Comparison of ENCODE assay signal across 8 cellular contexts in genomic region chr19:41958367-41959055, GRCh38. TPM values are rescaled to one million over a fixed set of nuclear protein-coding genes. Genes with fewer than 3 reads are reported as not detected.
DNase-seq lines count a peak whose midpoint lies in the region; ATAC-seq, FAIRE-seq and TF ChIP-seq lines count a peak whose summit lies in the region.

No MANE protein-coding gene starts in this region.

- H3K4me1 Mint-ChIP-seq in activated T-cell treated with anti-CD3 and anti-CD28 coated beads, Interleukin-2, amount 50 U/mL, for 4 hours (ENCODE audit: low read depth) = peaks cover 14% of the 10 kb centered on the region

- H3K36me3 Mint-ChIP-seq in activated T-cell treated with anti-CD3 and anti-CD28 coated beads, Interleukin-2, amount 50 U/mL, for 4 hours (ENCODE audit: insufficient read depth) = peaks cover 3% of the 10 kb centered on the region

- H3K27me3 ChIP-seq in OCI-LY3 (ENCODE audit: low read depth, low read length) = no peaks in the 10 kb centered on the region
- H3K27me3 ChIP-seq in esophagus (ENCODE audit: control insufficient read depth in 1 of 2, insufficient read depth in 2 of 2, low read length in 2 of 2) = no peaks in the 10 kb centered on the region

- DNase-seq in A549 (ENCODE audit: low read depth in 1 of 2, low spot score in 1 of 2) = peak; percentile 87 to 97
- peak; percentile 88 for DNase-seq in HT-29 (ENCODE audit: low spot score)
- DNase-seq in activated T-cell treated with anti-CD3 and anti-CD28 coated beads, Interleukin-2, amount 50 U/mL, for 4 hours = peak; percentile 78
- peak; percentile 63 for DNase-seq in myocyte (ENCODE audit: low read depth)
- peak; percentile 65 to 74 for DNase-seq in stimulated activated CD8-positive, alpha-beta memory T cell treated with anti-CD3 and anti-CD28 coated beads, Interleukin-7, amount 100 ng/mL, for 4 hours (ENCODE audit: low read depth in 2 of 2)

- no peaks in the 10 kb centered on the region for H3K9me3 ChIP-seq in A549
- H3K9me3 ChIP-seq in OCI-LY3 (ENCODE audit: insufficient read depth, low read length) = no peaks in the 10 kb centered on the region
- no peaks in the 10 kb centered on the region for H3K9me3 ChIP-seq in esophagus (ENCODE audit: control insufficient read depth in 2 of 2, insufficient read depth in 1 of 2, low read depth in 1 of 2, low read length in 1 of 2)

- H3K4me2 ChIP-seq in A549 (peak overlapping the region; percentile 82), OCI-LY3 (ENCODE audit: low read length) (peak overlapping the region; percentile 94)

- TF ChIP-seq EP300 in A549 (IDR thresholded peaks at IDR 0.05) = no peak

- POLR2A ChIA-PET in A549 (lab: Yijun Ruan, JAX) = interaction anchor here (1.0 to 4.0 kb wide), 6 partner anchors 43 to 118 kb away, joined by 3 to 34 read pairs (median 4); partner anchors contain the start of genes RPS19 and ZNF574

- H3K9ac ChIP-seq in OCI-LY3 (ENCODE audit: low read length) = peak overlapping the region; percentile 89

- no peak for TF ChIP-seq RAD21 in A549 (conservative IDR thresholded peaks at IDR 0.05 in 1 of 2, IDR thresholded peaks at IDR 0.05 in 1 of 2)

- peak overlapping the region; percentile 80 to 87 for H3K27ac ChIP-seq in A549
- peak overlapping the region; percentile 55 for H3K27ac ChIP-seq in OCI-LY3 (ENCODE audit: low read length)
- peak overlapping the region; percentile 84 to 91 for H3K27ac ChIP-seq in esophagus (ENCODE audit: low read depth in 2 of 2, low read length in 1 of 2)

- H3K27me3 Mint-ChIP-seq in activated T-cell treated with anti-CD3 and anti-CD28 coated beads, Interleukin-2, amount 50 U/mL, for 4 hours (ENCODE audit: low read depth) = no peaks in the 10 kb centered on the region

- no peaks in the 10 kb centered on the region for H3K9me3 Mint-ChIP-seq in activated T-cell treated with anti-CD3 and anti-CD28 coated beads, Interleukin-2, amount 50 U/mL, for 4 hours

- peak overlapping the region; percentile 92 for H3K4me3 Mint-ChIP-seq in activated T-cell treated with anti-CD3 and anti-CD28 coated beads, Interleukin-2, amount 50 U/mL, for 4 hours

- FAIRE-seq in A549 (lab: Jason Lieb, UNC) = peak; percentile 32

- WGBS in A549 (ENCODE audit: missing lambda C conversion rate) = 2% methylated on average over 39 of the region's 43 CpGs
- 1% methylated on average over 39 to 43 of the region's 43 CpGs for WGBS in esophagus, 2 donors

- ATAC-seq in A549 = peak; percentile 79 to 88
- peak; percentile 28 for ATAC-seq in GM18520 (IDR thresholded peaks at IDR 0.05; ENCODE audit: unreplicated experiment)
- ATAC-seq in activated T-cell treated with anti-CD3 and anti-CD28 coated beads, Interleukin-2, amount 50 U/mL, for 4 hours = peak; percentile 72 to 74

- 0 out of 2 replicates have a peak overlapping the region, but pooled peaks have one; percentile 70 for H2AFZ ChIP-seq in OCI-LY3 (ENCODE audit: low read depth, low read length)

- peaks cover 13% of the 10 kb centered on the region for H3K4me1 ChIP-seq in A549
- peaks cover 12% of the 10 kb centered on the region for H3K4me1 ChIP-seq in OCI-LY3 (ENCODE audit: low read length)
- peaks cover 0 to 6% of the 10 kb centered on the region in 2 donors for H3K4me1 ChIP-seq in esophagus (ENCODE audit: control insufficient read depth in 2 of 2, insufficient read depth in 2 of 2, low read length in 1 of 2)

- no peaks in the 10 kb centered on the region for H3K79me2 ChIP-seq in OCI-LY3 (ENCODE audit: low read length)

- peak; percentile 95 for TF ChIP-seq POLR2A in A549 (IDR thresholded peaks at IDR 0.05; ENCODE audit: low read length)

- TF ChIP-seq CTCF in A549 (IDR thresholded peaks at IDR 0.05) (no peak), OCI-LY3 (IDR thresholded peaks at IDR 0.05; ENCODE audit: low read depth, low read length) (no peak)

- CTCF ChIA-PET in A549 (lab: Yijun Ruan, JAX) = interaction anchor here (0.6 to 4.3 kb wide), 39 partner anchors 8 to 317 kb away, joined by 3 to 97 read pairs (median 7); partner anchors contain the start of genes CD79A, ERFL and RPS19

- H3K36me3 ChIP-seq in OCI-LY3 (replicated peaks; ENCODE audit: low read depth, low read length) = peaks cover 3% of the 10 kb centered on the region
- peaks cover 0 to 11% of the 10 kb centered on the region in 2 donors for H3K36me3 ChIP-seq in esophagus (ENCODE audit: control insufficient read depth in 2 of 2, insufficient read depth in 2 of 2, low read length in 1 of 2)

- H4K20me1 ChIP-seq in OCI-LY3 (ENCODE audit: insufficient read depth, low read length) = no peaks in the 10 kb centered on the region

- peak overlapping the region; percentile 76 for H3K4me3 ChIP-seq in A549
- H3K4me3 ChIP-seq in OCI-LY3 (ENCODE audit: low read length) = peak overlapping the region; percentile 91
- H3K4me3 ChIP-seq in esophagus (ENCODE audit: low read depth in 1 of 2, low read length in 2 of 2) = peak overlapping the region; percentile 74 to 79

TF ChIP-seq in A549, 52 proteins besides CTCF, POLR2A, EP300 and RAD21:
- TF ChIP-seq RNF2 (IDR thresholded peaks at IDR 0.05; ENCODE audit: borderline replicate concordance, low read depth) = 0 out of 2 replicates have a peak, but pooled peaks have one; percentile 56
- TF ChIP-seq NPAS2 (CRISPR knock-in tag; IDR thresholded peaks at IDR 0.05; ENCODE audit: borderline replicate concordance) = no peak
- TF ChIP-seq TFCP2L1 (CRISPR knock-in tag; IDR thresholded peaks at IDR 0.05) = peak; percentile 13
- TF ChIP-seq JUN (IDR thresholded peaks at IDR 0.05) = peak in 1 of 2 experiments; percentile 22; a peak in 3 of 5 replicates
- peak; percentile 84 for TF ChIP-seq PHF8 (IDR thresholded peaks at IDR 0.05; ENCODE audit: borderline replicate concordance, low read depth)
- no peak for TF ChIP-seq ZNF302 (CRISPR knock-in tag; IDR thresholded peaks at IDR 0.05)
- TF ChIP-seq MAZ (IDR thresholded peaks at IDR 0.05; ENCODE audit: borderline replicate concordance, low read depth, low read length) = peak; percentile 51; the same call in 1 of the 2 replicates

RNA-seq across cellular contexts. Expression of gene RABAC1, which starts 0.6 kb away (rescaled TPM):
- 117 and 137 TPM in 2 replicates for polyA plus RNA-seq in A549 (2011; rRNA removed)
- 315 and 361 TPM in 2 replicates for polyA plus RNA-seq in A549 (2012; cell fraction: cytosol; rRNA removed)
- 405 and 426 TPM in 2 replicates for polyA plus RNA-seq in A549 (2012; cell fraction: nucleus; rRNA removed)
- polyA plus RNA-seq in A549 (2017; fragmentation: RNase III; extraction: RNeasy Plus Mini Kit Qiagen cat#74134 plus additional on column Dnase treatment) = 199 to 247 TPM (median 246 TPM) in 3 replicates
- 73.2 and 77.6 TPM in 2 replicates for polyA minus RNA-seq in A549 (2011; rRNA and poly(A)+ RNA removed)
- 232 and 234 TPM in 2 replicates for total RNA-seq in HT-29 (2014; rRNA removed; shearing (Covaris generic))
- total RNA-seq in activated T-cell treated with anti-CD3 and anti-CD28 coated beads, Interleukin-2, amount 50 U/mL, for 4 hours = 10 to 100 TPM; 63.1 to 82.1 (median 70.4) TPM
- 100 to 1,000 TPM in 1 of 2 donors, 10 to 100 TPM in 1; 77.7 to 121 TPM for polyA plus RNA-seq in esophagus
- total RNA-seq in myocyte = 116 and 117 TPM in 2 replicates
- 381 TPM for polyA plus RNA-seq in myocyte (2012)

RNA-seq across cellular contexts. Expression of gene ERFL, which starts 30.3 kb away (rescaled TPM):
- polyA plus RNA-seq in A549 (2011; rRNA removed) (0.19 and 0.21 TPM in 2 replicates), A549 (2017; fragmentation: RNase III; extraction: RNeasy Plus Mini Kit Qiagen cat#74134 plus additional on column Dnase treatment) (0.10 to 0.20 TPM (median 0.15 TPM) in 3 replicates), esophagus (under 1 TPM; 0.07 to 0.24 TPM)
- 0.07 and 0.08 TPM in 2 replicates for polyA plus RNA-seq in A549 (2012; cell fraction: cytosol; rRNA removed)
- 0.50 and 0.82 TPM in 2 replicates for polyA plus RNA-seq in A549 (2012; cell fraction: nucleus; rRNA removed)
- polyA minus RNA-seq in A549 (2011; rRNA and poly(A)+ RNA removed) = 0.17 TPM in 1 of 2 replicates, not detected in the other
- 0.39 and 0.64 TPM in 2 replicates for total RNA-seq in HT-29 (2014; rRNA removed; shearing (Covaris generic))
- total RNA-seq in activated T-cell treated with anti-CD3 and anti-CD28 coated beads, Interleukin-2, amount 50 U/mL, for 4 hours = 1 to 10 TPM in 2 of 3 donors, under 1 TPM in 1; 0.83 to 2.0 (median 1.5) TPM
- not detected in 2 replicates for total RNA-seq in myocyte
- 0.23 TPM for polyA plus RNA-seq in myocyte (2012)

RNA-seq across cellular contexts. Expression of gene ATP1A3, which starts 35.5 kb away (rescaled TPM):
- polyA plus RNA-seq in A549 (2011; rRNA removed) (0.67 and 0.69 TPM in 2 replicates), A549 (2017; fragmentation: RNase III; extraction: RNeasy Plus Mini Kit Qiagen cat#74134 plus additional on column Dnase treatment) (3.4 to 3.8 TPM (median 3.7 TPM) in 3 replicates), esophagus (under 1 TPM; 0.12 TPM)
- polyA plus RNA-seq in A549 (2012; cell fraction: cytosol; rRNA removed) = 1.2 and 1.3 TPM in 2 replicates
- polyA plus RNA-seq in A549 (2012; cell fraction: nucleus; rRNA removed) = 2.9 and 3.8 TPM in 2 replicates
- 1.3 and 2.6 TPM in 2 replicates for polyA minus RNA-seq in A549 (2011; rRNA and poly(A)+ RNA removed)
- total RNA-seq in HT-29 (2014; rRNA removed; shearing (Covaris generic)) = 0.10 and 0.66 TPM in 2 replicates
- total RNA-seq in activated T-cell treated with anti-CD3 and anti-CD28 coated beads, Interleukin-2, amount 50 U/mL, for 4 hours = 1 to 10 TPM; 2.8 to 4.9 (median 3.7) TPM
- 0.26 and 0.56 TPM in 2 replicates for total RNA-seq in myocyte
- polyA plus RNA-seq in myocyte (2012) = 4.4 TPM

Comparison
In these comparisons a context has a peak if more than half of its experiments do, and no peak if none do; other contexts are left out.
1. Peak in every context shown above with its lines: DNase-seq, ATAC-seq, H3K4me3 ChIP-seq and H3K27ac ChIP-seq.
2. ATAC-seq: peak in every context shown above with its lines; median percentile 84 in A549; 73 in activated T-cell treated with anti-CD3 and anti-CD28 coated beads, Interleukin-2, amount 50 U/mL, for 4 hours; 28 in GM18520.